8 cellular contexts compared by ENCODE assay signal in the genomic region with DNA sequence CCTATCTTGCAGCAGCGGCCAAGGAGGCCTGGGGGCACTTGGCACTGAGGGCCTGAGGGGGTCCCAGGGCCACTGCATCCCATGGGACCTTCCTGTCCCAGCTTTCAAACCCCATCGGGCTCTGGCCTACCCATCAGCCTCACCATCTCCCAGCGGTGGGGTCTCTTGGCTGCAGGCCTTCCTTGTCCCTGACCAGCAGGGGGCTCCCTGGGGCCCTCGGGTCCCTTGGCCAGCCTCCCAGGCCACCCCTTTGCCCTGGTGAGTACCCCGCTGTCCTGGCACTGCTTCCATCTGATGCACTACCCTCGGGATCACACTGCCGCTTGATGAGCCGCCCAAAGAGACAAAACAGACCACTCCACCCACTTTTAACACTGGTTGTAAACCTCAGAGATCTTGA. TPM values are rescaled to one million over a fixed set of nuclear protein-coding genes. Genes with fewer than 3 reads are reported as not detected.
DNase-seq lines count a peak whose midpoint lies in the region; ATAC-seq, FAIRE-seq and TF ChIP-seq lines count a peak whose summit lies in the region.

No MANE protein-coding gene starts in this region.

- FAIRE-seq in bronchial epithelial cell (lab: Jason Lieb, UNC): no peak

- BruUV-seq in OCI-LY7 (replicated peaks; lab: Mats Ljungman, UMichigan): no TSS peak

- ATAC-seq in gastrocnemius medialis (no peak), HG02610 (IDR thresholded peaks at IDR 0.05; ENCODE audit: unreplicated experiment) (no peak), HG02678 (IDR thresholded peaks at IDR 0.05; ENCODE audit: unreplicated experiment) (no peak), HG03159 (IDR thresholded peaks at IDR 0.05; ENCODE audit: unreplicated experiment) (no peak)

- no peak overlapping the region for H2AFZ ChIP-seq in OCI-LY7 (ENCODE audit: low read length)

- DNase-seq in NK-92 treated with Interleukin-12 subunit alpha and Interleukin-12 subunit beta, amount 100 ng/mL, for 24 hours (lab: John Stamatoyannopoulos, UW): peak; percentile 7
- no peak for DNase-seq in NK-92 (lab: John Stamatoyannopoulos, UW; ENCODE audit: unreplicated experiment)
- DNase-seq in OCI-LY7 (ENCODE audit: low spot score): peak; percentile 57
- no peak for DNase-seq in bronchial epithelial cell (ENCODE audit: low read depth)
- DNase-seq in gastrocnemius medialis: no peak

- in situ Hi-C loops in gastrocnemius medialis (cut with MboI; ENCODE audit: low sequenced_read_pairs in 4 of 4): loop anchor here in 3 of 4 donors (5.0 to 25.0 kb wide), 3 partner anchors 231 to 243 kb away; a partner anchor contains a TSS

- intact Hi-C loops in OCI-LY7 (cut with micrococcal nuclease; ENCODE audit: unreplicated experiment): no loop called here
- intact Hi-C loops in gastrocnemius medialis (cut with DNase I; ENCODE audit: low total_unique reads): no loop called here

- H3K79me2 ChIP-seq in OCI-LY7 (ENCODE audit: insufficient read depth, low read depth, low read length): no peaks in the 10 kb centered on the region

- TF ChIP-seq CTCF in OCI-LY7 (conservative IDR thresholded peaks at IDR 0.05; ENCODE audit: low read length): peak; percentile 75
- TF ChIP-seq CTCF in bronchial epithelial cell (IDR thresholded peaks at IDR 0.05; ENCODE audit: insufficient read depth, low read length, severe bottlenecking): peak; percentile 55
- TF ChIP-seq CTCF in gastrocnemius medialis (IDR thresholded peaks at IDR 0.05 in 4 of 5, conservative IDR thresholded peaks at IDR 0.05 in 1 of 5): peak in 4 of 5 experiments; percentile 33 to 51 (median 46)

- H3K36me3 ChIP-seq in OCI-LY7 (ENCODE audit: insufficient read depth, low read length) (no peaks in the 10 kb centered on the region), bronchial epithelial cell (ENCODE audit: control insufficient read depth, insufficient read depth, low read length) (no peaks in the 10 kb centered on the region), gastrocnemius medialis (peaks cover 0 to 4% of the 10 kb centered on the region in 2 donors)

- H3K4me3 ChIP-seq in OCI-LY7 (ENCODE audit: low read depth, low read length, poor library complexity, severe bottlenecking) (no peak overlapping the region), bronchial epithelial cell (ENCODE audit: low read depth, low read length) (no peak overlapping the region), gastrocnemius medialis (no peak overlapping the region)

- H3K4me1 ChIP-seq in OCI-LY7 (ENCODE audit: insufficient read depth, low read length, poor library complexity, severe bottlenecking): peaks cover 4% of the 10 kb centered on the region
- peaks cover 11 to 16% of the 10 kb centered on the region in 2 donors for H3K4me1 ChIP-seq in gastrocnemius medialis

- H3K27ac ChIP-seq in OCI-LY7 (ENCODE audit: low read depth, low read length, poor library complexity, severe bottlenecking): no peak overlapping the region
- no peak overlapping the region for H3K27ac ChIP-seq in gastrocnemius medialis

- no peaks in the 10 kb centered on the region for H4K20me1 ChIP-seq in OCI-LY7 (ENCODE audit: insufficient read depth, low read length)

- H3K9me2 ChIP-seq in OCI-LY7 (ENCODE audit: insufficient read depth, low read length): no peaks in the 10 kb centered on the region

- POLR2A ChIA-PET in OCI-LY7 (lab: Charles Lee): no interaction called here

- H3K27me3 ChIP-seq in bronchial epithelial cell (ENCODE audit: control insufficient read depth, insufficient read depth, low read length): no peaks in the 10 kb centered on the region
- no peaks in the 10 kb centered on the region for H3K27me3 ChIP-seq in gastrocnemius medialis

- H3K9me3 ChIP-seq in OCI-LY7 (ENCODE audit: low read length): no peaks in the 10 kb centered on the region
- no peaks in the 10 kb centered on the region for H3K9me3 ChIP-seq in gastrocnemius medialis

- CTCF ChIA-PET in OCI-LY7 (lab: Charles Lee; ENCODE audit: unreplicated experiment): no interaction called here

- TF ChIP-seq POLR2A in gastrocnemius medialis (IDR thresholded peaks at IDR 0.05): no peak

- no peak overlapping the region for H3K4me2 ChIP-seq in OCI-LY7 (ENCODE audit: low read length)

RNA-seq across cellular contexts. Expression of a gene that starts 43.5 kb away (rescaled TPM):
- total RNA-seq in OCI-LY7 (2014; rRNA removed; shearing (Covaris generic)): 41.1 and 50.6 TPM in 2 replicates
- total RNA-seq in OCI-LY7 (2022): 70.5 and 74.2 TPM in 2 replicates
- total RNA-seq in bronchial epithelial cell: 74.5 and 109 TPM in 2 replicates
- 10 to 100 TPM; 37.9 to 79.5 (median 72.5) TPM for total RNA-seq in gastrocnemius medialis

RNA-seq across cellular contexts. Expression of a gene that starts 55.0 kb away (rescaled TPM):
- total RNA-seq in OCI-LY7 (2014; rRNA removed; shearing (Covaris generic)): 0.16 TPM in 1 of 2 replicates, not detected in the other
- total RNA-seq in OCI-LY7 (2022) (not detected in 2 replicates), bronchial epithelial cell (0.13 and 0.53 TPM in 2 replicates), gastrocnemius medialis (under 1 TPM in 1 of 4 donors, not detected in 3; 0.33 TPM)

Comparison
In these comparisons a context has a peak if more than half of its experiments do, and no peak if none do; other contexts are left out.
1. DNase-seq: peak in NK-92 treated with Interleukin-12 subunit alpha and Interleukin-12 subunit beta, amount 100 ng/mL, for 24 hours (single experiment) and OCI-LY7 (single experiment); none in NK-92 (single experiment), bronchial epithelial cell (single experiment) and gastrocnemius medialis (0 of 2).
2. Peak in every context shown above with its lines, with median percentiles within 50 percentile points of each other: CTCF ChIP-seq.